In the genomic region with DNA sequence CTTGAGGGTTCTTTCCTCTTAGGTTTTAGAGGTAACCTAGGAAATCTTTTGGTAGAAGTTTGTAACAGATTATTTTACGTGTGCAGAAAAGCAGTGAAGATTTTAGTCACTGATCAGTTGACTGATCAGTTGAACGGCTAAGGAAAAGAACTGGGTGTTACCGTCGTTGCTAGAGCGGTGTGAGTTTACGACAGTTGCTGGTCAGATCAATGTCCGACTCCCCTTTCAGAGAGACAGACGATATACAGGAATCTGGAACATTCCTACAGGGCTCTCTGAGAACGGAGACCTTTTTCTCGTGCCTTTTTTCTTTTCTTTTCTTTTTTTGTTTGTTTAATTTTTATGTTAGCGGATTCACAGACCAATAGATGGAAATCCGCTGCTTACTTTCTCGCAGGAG, we compare ENCODE assay signal across 1 cellular context.
TF ChIP-seq lines count a peak whose summit lies in the region.

No MANE protein-coding gene starts in this region.

TF ChIP-seq in K562, 482 proteins besides CTCF, POLR2A, EP300 and RAD21 (continued from another document):
- TF ChIP-seq, protein P1, sequence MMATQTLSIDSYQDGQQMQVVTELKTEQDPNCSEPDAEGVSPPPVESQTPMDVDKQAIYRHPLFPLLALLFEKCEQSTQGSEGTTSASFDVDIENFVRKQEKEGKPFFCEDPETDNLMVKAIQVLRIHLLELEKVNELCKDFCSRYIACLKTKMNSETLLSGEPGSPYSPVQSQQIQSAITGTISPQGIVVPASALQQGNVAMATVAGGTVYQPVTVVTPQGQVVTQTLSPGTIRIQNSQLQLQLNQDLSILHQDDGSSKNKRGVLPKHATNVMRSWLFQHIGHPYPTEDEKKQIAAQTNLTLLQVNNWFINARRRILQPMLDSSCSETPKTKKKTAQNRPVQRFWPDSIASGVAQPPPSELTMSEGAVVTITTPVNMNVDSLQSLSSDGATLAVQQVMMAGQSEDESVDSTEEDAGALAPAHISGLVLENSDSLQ (IDR thresholded peaks at IDR 0.05), result peak; percentile 7; the same call in 1 of the 2 replicates
- peak; percentile 72 for TF ChIP-seq E4F1 (CRISPR knock-in tag; IDR thresholded peaks at IDR 0.05; ENCODE audit: borderline replicate concordance)
- TF ChIP-seq, protein P2, sequence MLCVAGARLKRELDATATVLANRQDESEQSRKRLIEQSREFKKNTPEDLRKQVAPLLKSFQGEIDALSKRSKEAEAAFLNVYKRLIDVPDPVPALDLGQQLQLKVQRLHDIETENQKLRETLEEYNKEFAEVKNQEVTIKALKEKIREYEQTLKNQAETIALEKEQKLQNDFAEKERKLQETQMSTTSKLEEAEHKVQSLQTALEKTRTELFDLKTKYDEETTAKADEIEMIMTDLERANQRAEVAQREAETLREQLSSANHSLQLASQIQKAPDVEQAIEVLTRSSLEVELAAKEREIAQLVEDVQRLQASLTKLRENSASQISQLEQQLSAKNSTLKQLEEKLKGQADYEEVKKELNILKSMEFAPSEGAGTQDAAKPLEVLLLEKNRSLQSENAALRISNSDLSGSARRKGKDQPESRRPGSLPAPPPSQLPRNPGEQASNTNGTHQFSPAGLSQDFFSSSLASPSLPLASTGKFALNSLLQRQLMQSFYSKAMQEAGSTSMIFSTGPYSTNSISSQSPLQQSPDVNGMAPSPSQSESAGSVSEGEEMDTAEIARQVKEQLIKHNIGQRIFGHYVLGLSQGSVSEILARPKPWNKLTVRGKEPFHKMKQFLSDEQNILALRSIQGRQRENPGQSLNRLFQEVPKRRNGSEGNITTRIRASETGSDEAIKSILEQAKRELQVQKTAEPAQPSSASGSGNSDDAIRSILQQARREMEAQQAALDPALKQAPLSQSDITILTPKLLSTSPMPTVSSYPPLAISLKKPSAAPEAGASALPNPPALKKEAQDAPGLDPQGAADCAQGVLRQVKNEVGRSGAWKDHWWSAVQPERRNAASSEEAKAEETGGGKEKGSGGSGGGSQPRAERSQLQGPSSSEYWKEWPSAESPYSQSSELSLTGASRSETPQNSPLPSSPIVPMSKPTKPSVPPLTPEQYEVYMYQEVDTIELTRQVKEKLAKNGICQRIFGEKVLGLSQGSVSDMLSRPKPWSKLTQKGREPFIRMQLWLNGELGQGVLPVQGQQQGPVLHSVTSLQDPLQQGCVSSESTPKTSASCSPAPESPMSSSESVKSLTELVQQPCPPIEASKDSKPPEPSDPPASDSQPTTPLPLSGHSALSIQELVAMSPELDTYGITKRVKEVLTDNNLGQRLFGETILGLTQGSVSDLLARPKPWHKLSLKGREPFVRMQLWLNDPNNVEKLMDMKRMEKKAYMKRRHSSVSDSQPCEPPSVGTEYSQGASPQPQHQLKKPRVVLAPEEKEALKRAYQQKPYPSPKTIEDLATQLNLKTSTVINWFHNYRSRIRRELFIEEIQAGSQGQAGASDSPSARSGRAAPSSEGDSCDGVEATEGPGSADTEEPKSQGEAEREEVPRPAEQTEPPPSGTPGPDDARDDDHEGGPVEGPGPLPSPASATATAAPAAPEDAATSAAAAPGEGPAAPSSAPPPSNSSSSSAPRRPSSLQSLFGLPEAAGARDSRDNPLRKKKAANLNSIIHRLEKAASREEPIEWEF (CRISPR knock-in tag; IDR thresholded peaks at IDR 0.05), result peak; percentile 82
- TF ChIP-seq ZNF75A (CRISPR knock-in tag; IDR thresholded peaks at IDR 0.05), result 0 out of 2 replicates have a peak, but pooled peaks have one; percentile 17
- TF ChIP-seq ZBTB26 (CRISPR knock-in tag; IDR thresholded peaks at IDR 0.05), result 0 out of 2 replicates have a peak, but pooled peaks have one; percentile 40
- TF ChIP-seq KDM1A (IDR thresholded peaks at IDR 0.05), result no peak
- 0 out of 2 replicates have a peak, but pooled peaks have one; percentile 46 for TF ChIP-seq ZNF197 (CRISPR knock-in tag; IDR thresholded peaks at IDR 0.05; ENCODE audit: low read depth)
- TF ChIP-seq CHD4 (IDR thresholded peaks at IDR 0.05; ENCODE audit: insufficient read depth, insufficient replicate concordance, low read depth, low read length, poor library complexity, severe bottlenecking), result no peak
- TF ChIP-seq, protein P3, sequence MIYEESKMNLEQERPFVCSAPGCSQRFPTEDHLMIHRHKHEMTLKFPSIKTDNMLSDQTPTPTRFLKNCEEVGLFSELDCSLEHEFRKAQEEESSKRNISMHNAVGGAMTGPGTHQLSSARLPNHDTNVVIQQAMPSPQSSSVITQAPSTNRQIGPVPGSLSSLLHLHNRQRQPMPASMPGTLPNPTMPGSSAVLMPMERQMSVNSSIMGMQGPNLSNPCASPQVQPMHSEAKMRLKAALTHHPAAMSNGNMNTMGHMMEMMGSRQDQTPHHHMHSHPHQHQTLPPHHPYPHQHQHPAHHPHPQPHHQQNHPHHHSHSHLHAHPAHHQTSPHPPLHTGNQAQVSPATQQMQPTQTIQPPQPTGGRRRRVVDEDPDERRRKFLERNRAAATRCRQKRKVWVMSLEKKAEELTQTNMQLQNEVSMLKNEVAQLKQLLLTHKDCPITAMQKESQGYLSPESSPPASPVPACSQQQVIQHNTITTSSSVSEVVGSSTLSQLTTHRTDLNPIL (CRISPR knock-in tag; IDR thresholded peaks at IDR 0.05), result no peak
- 0 out of 2 replicates have a peak, but pooled peaks have one; percentile 44 for TF ChIP-seq THRAP3 (IDR thresholded peaks at IDR 0.05; ENCODE audit: borderline replicate concordance)
- TF ChIP-seq, protein P4, sequence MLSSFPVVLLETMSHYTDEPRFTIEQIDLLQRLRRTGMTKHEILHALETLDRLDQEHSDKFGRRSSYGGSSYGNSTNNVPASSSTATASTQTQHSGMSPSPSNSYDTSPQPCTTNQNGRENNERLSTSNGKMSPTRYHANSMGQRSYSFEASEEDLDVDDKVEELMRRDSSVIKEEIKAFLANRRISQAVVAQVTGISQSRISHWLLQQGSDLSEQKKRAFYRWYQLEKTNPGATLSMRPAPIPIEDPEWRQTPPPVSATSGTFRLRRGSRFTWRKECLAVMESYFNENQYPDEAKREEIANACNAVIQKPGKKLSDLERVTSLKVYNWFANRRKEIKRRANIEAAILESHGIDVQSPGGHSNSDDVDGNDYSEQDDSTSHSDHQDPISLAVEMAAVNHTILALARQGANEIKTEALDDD (IDR thresholded peaks at IDR 0.05), result peak; percentile 40; the same call in 1 of the 2 replicates
- TF ChIP-seq TAF7 (tag; IDR thresholded peaks at IDR 0.05), result 0 out of 2 replicates have a peak, but pooled peaks have one; percentile 11
